In genomic region chr19:10872551-10873107, GRCh38 we compare ENCODE assay signal across 1 cellular context.
TF ChIP-seq lines count a peak whose summit lies in the region.

No MANE protein-coding gene starts in this region.

TF ChIP-seq in endothelial cell of umbilical vein, 7 proteins besides CTCF, POLR2A, EP300 and RAD21 (continued from another document):
- TF ChIP-seq POLR2AphosphoS5 (IDR thresholded peaks at IDR 0.05; ENCODE audit: insufficient read depth, low read depth, low read length), result no peak
